ENCODE assay signal across 10 cellular contexts in the genomic region with DNA sequence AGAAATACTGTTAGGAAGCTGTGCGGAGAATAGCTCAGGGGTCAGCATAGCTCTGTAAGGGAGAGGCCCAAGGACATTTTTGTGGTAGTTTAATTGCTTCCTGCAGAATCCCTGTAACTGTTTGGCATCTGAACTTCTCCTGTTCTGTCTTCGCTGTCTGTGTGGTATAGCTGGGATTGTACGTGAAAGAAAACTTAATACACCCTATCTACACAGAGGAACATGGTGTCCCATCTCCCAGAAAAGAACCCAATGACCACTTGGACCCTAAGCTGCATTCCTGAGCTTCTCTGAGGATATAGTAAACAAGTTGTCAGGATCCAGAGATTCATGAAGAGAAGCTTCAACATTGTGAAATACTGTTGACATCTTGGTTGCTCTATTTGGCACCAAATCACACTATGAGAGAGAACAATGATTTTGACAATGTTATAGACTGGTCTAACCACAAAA.
A peak's percentile ranks its signal among the peaks of the same experiment; 100 is the strongest.
DNase-seq lines count a peak whose midpoint lies in the region; ATAC-seq and TF ChIP-seq lines count a peak whose summit lies in the region.
"Had no signal": no experiment of that assay in that cellular context is flagged by ENCODE, and none has a peak within 500 bp of the region (broad histone marks: within the 10 kb centered on the region; RNA-seq: fewer than 3 reads in every experiment).

No MANE protein-coding gene starts in this region.

- H4K20me1 ChIP-seq in neural progenitor cell (ENCODE audit: low read depth): no peaks in the 10 kb centered on the region

- POLR2A ChIA-PET in RWPE1 (lab: Yijun Ruan, JAX; ENCODE audit: low non-redundant PET): no interaction called here

- no peak overlapping the region for H3K4me2 ChIP-seq in neural progenitor cell

- H3K9me3 ChIP-seq in neural progenitor cell (ENCODE audit: low read depth) (peaks cover under 1% of the 10 kb centered on the region), HAP-1 (peaks cover 4% of the 10 kb centered on the region)

- H3K9me3 Mint-ChIP-seq in neural progenitor cell: peaks cover 15% of the 10 kb centered on the region
- H3K9me3 Mint-ChIP-seq: stimulated activated memory B cell treated with anti-CD40 and anti-IgM and Interleukin-4, amounts not matched to agents 10 μg/mL and 1 μg/mL and 100 μg/mL, for 72 hours had no signal

- H3K4me1 Mint-ChIP-seq in neural progenitor cell: peaks cover 17% of the 10 kb centered on the region

- H3K4me3 Mint-ChIP-seq in neural progenitor cell: no peak overlapping the region
- H3K4me3 Mint-ChIP-seq: stimulated activated memory B cell treated with anti-CD40 and anti-IgM and Interleukin-4, amounts not matched to agents 10 μg/mL and 1 μg/mL and 100 μg/mL, for 72 hours had no signal

- no peak overlapping the region for H3K27ac ChIP-seq in neural progenitor cell
- H3K27ac ChIP-seq in RWPE1: no peak overlapping the region

- DNase-seq in AG20443 (ENCODE audit: low spot score): peak; percentile 82
- peak; percentile 92 for DNase-seq in M059J (ENCODE audit: low read depth)
- DNase-seq in choroid plexus epithelial cell (ENCODE audit: low read depth): peak; percentile 97
- DNase-seq in neural progenitor cell (ENCODE audit: low spot score): no peak
- DNase-seq in HAP-1 (ENCODE audit: low spot score in 2 of 2): no peak
- no peak for DNase-seq in NCI-H1694 treated with DMSO at 0.1 percent for 48 hours (lab: John Stamatoyannopoulos, UW)
- DNase-seq in RWPE1 (ENCODE audit: low spot score): no peak
- DNase-seq: central memory CD4-positive, alpha-beta T cell had no signal

- in situ Hi-C loops in HAP-1 (cut with MboI; ENCODE audit: low sequenced_read_pairs): no loop called here

- no peak for TF ChIP-seq CTCF in choroid plexus epithelial cell (conservative IDR thresholded peaks at IDR 0.05; ENCODE audit: low read depth, low read length)
- TF ChIP-seq CTCF in neural progenitor cell (IDR thresholded peaks at IDR 0.05): no peak
- TF ChIP-seq CTCF in RWPE1 (conservative IDR thresholded peaks at IDR 0.05; ENCODE audit: low read depth): no peak

- H3K36me3 ChIP-seq in neural progenitor cell (peaks cover 4% of the 10 kb centered on the region), HAP-1 (replicated peaks) (no peaks in the 10 kb centered on the region)

- peak overlapping the region; percentile 20 for H2AFZ ChIP-seq in neural progenitor cell (replicated peaks)

- ATAC-seq in GM18498 (IDR thresholded peaks at IDR 0.05; ENCODE audit: unreplicated experiment): no peak
- ATAC-seq: stimulated activated memory B cell treated with anti-CD40 and anti-IgM and Interleukin-4, amounts not matched to agents 10 μg/mL and 1 μg/mL and 100 μg/mL, for 72 hours had no signal

- peaks cover 2% of the 10 kb centered on the region for H3K36me3 Mint-ChIP-seq in neural progenitor cell
- H3K36me3 Mint-ChIP-seq: stimulated activated memory B cell treated with anti-CD40 and anti-IgM and Interleukin-4, amounts not matched to agents 10 μg/mL and 1 μg/mL and 100 μg/mL, for 72 hours had no signal

- H3K9ac ChIP-seq in neural progenitor cell: no peak overlapping the region

- H3K79me2 ChIP-seq in neural progenitor cell (ENCODE audit: low read depth): no peaks in the 10 kb centered on the region

- H3F3A ChIP-seq in neural progenitor cell (ENCODE audit: low read depth): no peaks in the 10 kb centered on the region

- H3K27ac Mint-ChIP-seq in neural progenitor cell: no peak overlapping the region

- peaks cover 2% of the 10 kb centered on the region for H3K27me3 Mint-ChIP-seq in neural progenitor cell (ENCODE audit: insufficient read depth, low read depth)
- H3K27me3 Mint-ChIP-seq: stimulated activated memory B cell treated with anti-CD40 and anti-IgM and Interleukin-4, amounts not matched to agents 10 μg/mL and 1 μg/mL and 100 μg/mL, for 72 hours had no signal

- CTCF ChIA-PET in RWPE1 (lab: Yijun Ruan, JAX): no interaction called here

- peaks cover 12% of the 10 kb centered on the region for H3K4me1 ChIP-seq in neural progenitor cell
- H3K4me1 ChIP-seq in HAP-1: peaks cover 13% of the 10 kb centered on the region

- H3K4me3 ChIP-seq in choroid plexus epithelial cell (ENCODE audit: low read depth, low read length): no peak overlapping the region
- no peak overlapping the region for H3K4me3 ChIP-seq in neural progenitor cell
- H3K4me3 ChIP-seq in HAP-1: no peak overlapping the region

- H3K27me3 ChIP-seq in neural progenitor cell: no peaks in the 10 kb centered on the region
- no peaks in the 10 kb centered on the region for H3K27me3 ChIP-seq in HAP-1 (ENCODE audit: low read depth)

Comparison
In these comparisons a context has a peak if more than half of its experiments do, and no peak if none do; other contexts are left out.
1. DNase-seq: peak in AG20443 (single experiment), M059J (single experiment) and choroid plexus epithelial cell (single experiment); none in neural progenitor cell (single experiment), HAP-1 (0 of 2), NCI-H1694 treated with DMSO at 0.1 percent for 48 hours (single experiment) and RWPE1 (single experiment).